Comparison of ENCODE assay signal across 10 cellular contexts in genomic region chr3:44974406-44974805, GRCh38. TPM values are rescaled to one million over a fixed set of nuclear protein-coding genes. Genes with fewer than 3 reads are reported as not detected.
DNase-seq lines count a peak whose midpoint lies in the region; ATAC-seq, FAIRE-seq and TF ChIP-seq lines count a peak whose summit lies in the region.
"Had no signal": no experiment of that assay in that cellular context is flagged by ENCODE, and none has a peak within 500 bp of the region (broad histone marks: within the 10 kb centered on the region; RNA-seq: fewer than 3 reads in every experiment).

No MANE protein-coding gene starts in this region.

- H3K9me3 Mint-ChIP-seq in brain: no peaks in the 10 kb centered on the region

- no peak for DNase-seq in A673 (ENCODE audit: low spot score)
- peak; percentile 49 for DNase-seq in HT-29 (ENCODE audit: low spot score)
- no peak for DNase-seq in mesenchymal stem cell
- no peak for DNase-seq in SK-N-DZ (ENCODE audit: low spot score)
- no peak for DNase-seq in H54 (ENCODE audit: insufficient read length, low spot score)
- no peak for DNase-seq in ureter (ENCODE audit: low spot score)
- no peak for DNase-seq in sciatic nerve (ENCODE audit: low spot score)
- DNase-seq: H7, NCI-H1930 had no signal

- no peak overlapping the region for H2BK12ac ChIP-seq in mesenchymal stem cell (ENCODE audit: low read length in 2 of 2)

- H2AK5ac ChIP-seq in mesenchymal stem cell (ENCODE audit: low read length, severe bottlenecking): no peak overlapping the region

- H3K18ac ChIP-seq in mesenchymal stem cell (ENCODE audit: low read depth in 1 of 2, low read length in 2 of 2): no peak overlapping the region

- no peak for ATAC-seq in sciatic nerve

- no peak overlapping the region for H2BK15ac ChIP-seq in mesenchymal stem cell (ENCODE audit: low read depth, poor library complexity, severe bottlenecking)

- H3K4me2 ChIP-seq in mesenchymal stem cell (ENCODE audit: low read length, poor library complexity, severe bottlenecking): peak overlapping the region; percentile 93

- H3K4me1 Mint-ChIP-seq in brain: peaks cover 46% of the 10 kb centered on the region

- H3K36me3 ChIP-seq in A673 (ENCODE audit: insufficient read depth, low read length, poor library complexity, severe bottlenecking): peaks cover 3% of the 10 kb centered on the region
- peaks cover 5 to 7% of the 10 kb centered on the region in 2 experiments for H3K36me3 ChIP-seq in mesenchymal stem cell (ENCODE audit: control insufficient read depth in 1 of 2, insufficient read depth in 2 of 2, low read depth in 1 of 2, low read length in 2 of 2)

- H3K27ac ChIP-seq in A673 (ENCODE audit: low read depth, low read length, poor library complexity, severe bottlenecking) (peak overlapping the region; percentile 95), mesenchymal stem cell (ENCODE audit: low read length, poor library complexity, severe bottlenecking) (no peak overlapping the region)

- peak overlapping the region; percentile 95 to 99 (median 98) for H3K4me3 Mint-ChIP-seq in brain

- H2BK120ac ChIP-seq in mesenchymal stem cell (ENCODE audit: low read depth, low read length): no peak overlapping the region

- WGBS in mesenchymal stem cell: 90% methylated on average over 4 of the region's 4 CpGs

- no peak overlapping the region for H2BK5ac ChIP-seq in mesenchymal stem cell (ENCODE audit: low read depth, low read length, poor library complexity, severe bottlenecking)

- no peak for FAIRE-seq in H54 (lab: Jason Lieb, UNC)

- H4K91ac ChIP-seq in mesenchymal stem cell (ENCODE audit: low read length): no peak overlapping the region

- H3K23ac ChIP-seq in mesenchymal stem cell (ENCODE audit: low read length in 2 of 2): no peak overlapping the region

- H3K27me3 ChIP-seq in A673 (replicated peaks; ENCODE audit: insufficient read depth, low read depth, low read length, poor library complexity): no peaks in the 10 kb centered on the region
- H3K27me3 ChIP-seq in mesenchymal stem cell (ENCODE audit: control insufficient read depth in 1 of 2, insufficient read depth in 1 of 2, low read length in 2 of 2): no peaks in the 10 kb centered on the region

- H3K4ac ChIP-seq in mesenchymal stem cell (ENCODE audit: low read depth in 1 of 2, low read length in 2 of 2): no peak overlapping the region

- no peak for TF ChIP-seq CTCF in A673 (conservative IDR thresholded peaks at IDR 0.05; ENCODE audit: low read depth, low read length)
- no peak for TF ChIP-seq CTCF in brain (conservative IDR thresholded peaks at IDR 0.05)

- H3K4me1 ChIP-seq in A673 (ENCODE audit: insufficient read depth, low read length, poor library complexity, severe bottlenecking) (peaks cover 20% of the 10 kb centered on the region), mesenchymal stem cell (ENCODE audit: control insufficient read depth, insufficient read depth, low read depth, low read length) (peaks cover 6% of the 10 kb centered on the region)

- peaks cover 34% of the 10 kb centered on the region for H3K79me1 ChIP-seq in mesenchymal stem cell (replicated peaks; ENCODE audit: low read length, poor library complexity, severe bottlenecking)

- H4K8ac ChIP-seq in mesenchymal stem cell (ENCODE audit: low read length): no peak overlapping the region

- POLR2A ChIA-PET in A673 (lab: Charles Lee; ENCODE audit: low non-redundant PET): no interaction called here

- CTCF ChIA-PET in A673 (lab: Charles Lee): no interaction called here

- no TSS peak for BruUV-seq in A673 (replicated peaks; lab: Mats Ljungman, UMichigan)

- H3K27me3 Mint-ChIP-seq in brain: peaks cover 13% of the 10 kb centered on the region

- H3K4me3 ChIP-seq in A673 (ENCODE audit: low read depth, low read length, poor library complexity, severe bottlenecking) (peak overlapping the region; percentile 90), mesenchymal stem cell (ENCODE audit: insufficient read depth in 1 of 2, low read depth in 1 of 2, low read length in 2 of 2) (peak overlapping the region in 1 of 2 experiments; percentile 100)

- H3K9me3 ChIP-seq in A673 (ENCODE audit: low read depth, low read length, poor library complexity, severe bottlenecking): no peaks in the 10 kb centered on the region
- H3K9me3 ChIP-seq in mesenchymal stem cell (ENCODE audit: control insufficient read depth, low read length): no peaks in the 10 kb centered on the region

- intact Hi-C loops in A673 (cut with micrococcal nuclease; ENCODE audit: unreplicated experiment) (no loop called here), sciatic nerve (cut with DNase I) (no loop called here)

- no peak overlapping the region for H3K14ac ChIP-seq in mesenchymal stem cell (ENCODE audit: low read length in 2 of 2)

- peak overlapping the region; percentile 99 for H3K9ac ChIP-seq in mesenchymal stem cell (ENCODE audit: low read length)

- H2AFZ ChIP-seq in mesenchymal stem cell (ENCODE audit: low read depth, low read length): no peak overlapping the region

- no peak for TF ChIP-seq POLR2A in H54 (IDR thresholded peaks at IDR 0.05; ENCODE audit: low read depth, low read length)

- no peaks in the 10 kb centered on the region for H3K36me3 Mint-ChIP-seq in brain

- peak overlapping the region in 2 of 5 experiments; percentile 9 to 86 for H3K27ac Mint-ChIP-seq in brain

RNA-seq across cellular contexts. Expression of gene ZDHHC3, which starts 1.6 kb away (rescaled TPM):
- total RNA-seq in A673 (2021) (94.7 and 95.2 TPM in 2 replicates), ureter (151 TPM), sciatic nerve (85.1 TPM)
- 136 and 145 TPM in 2 replicates for total RNA-seq in HT-29 (2014; rRNA removed; shearing (Covaris generic))
- polyA plus RNA-seq in brain (ENCODE audit: insufficient read depth, low read depth, low replicate concordance): 56.0 TPM
- 38.5 TPM for polyA plus RNA-seq in mesenchymal stem cell (2013, experiment 1 of 2)
- polyA plus RNA-seq in mesenchymal stem cell (2013, experiment 2 of 2): 39.8 TPM
- 24.1 and 26.5 TPM in 2 replicates for polyA plus RNA-seq in SK-N-DZ (2014; cell fraction: cytosol; rRNA removed)
- polyA plus RNA-seq in SK-N-DZ (2014; cell fraction: nucleus; rRNA removed): 26.0 and 47.5 TPM in 2 replicates

RNA-seq across cellular contexts. Expression of gene EXOSC7, which starts 1.6 kb away (rescaled TPM):
- total RNA-seq in A673 (2021) (47.4 and 57.3 TPM in 2 replicates), ureter (62.1 TPM), sciatic nerve (36.9 TPM)
- 35.2 and 45.8 TPM in 2 replicates for total RNA-seq in HT-29 (2014; rRNA removed; shearing (Covaris generic))
- polyA plus RNA-seq in brain (ENCODE audit: insufficient read depth, low read depth, low replicate concordance): 24.7 TPM
- 26.9 TPM for polyA plus RNA-seq in mesenchymal stem cell (2013, experiment 1 of 2)
- polyA plus RNA-seq in mesenchymal stem cell (2013, experiment 2 of 2): 28.5 TPM
- polyA plus RNA-seq in SK-N-DZ (2014; cell fraction: cytosol; rRNA removed): 70.5 and 77.0 TPM in 2 replicates
- polyA plus RNA-seq in SK-N-DZ (2014; cell fraction: nucleus; rRNA removed): 49.7 and 65.4 TPM in 2 replicates

RNA-seq across cellular contexts. Expression of gene CLEC3B, which starts 51.7 kb away (rescaled TPM):
- total RNA-seq in A673 (2021): 0.81 and 1.0 TPM in 2 replicates
- not detected in 2 replicates for total RNA-seq in HT-29 (2014; rRNA removed; shearing (Covaris generic))
- polyA plus RNA-seq in brain (ENCODE audit: insufficient read depth, low read depth, low replicate concordance): 37.4 TPM
- 0.51 TPM for polyA plus RNA-seq in mesenchymal stem cell (2013, experiment 1 of 2)
- polyA plus RNA-seq in mesenchymal stem cell (2013, experiment 2 of 2): 0.70 TPM
- not detected in 2 replicates for polyA plus RNA-seq in SK-N-DZ (2014; cell fraction: cytosol; rRNA removed)
- not detected in 2 replicates for polyA plus RNA-seq in SK-N-DZ (2014; cell fraction: nucleus; rRNA removed)
- 58.9 TPM for total RNA-seq in ureter
- 105 TPM for total RNA-seq in sciatic nerve
- total RNA-seq: H7 had no signal

Comparison
In these comparisons a context has a peak if more than half of its experiments do, and no peak if none do; other contexts are left out.
1. RNA of gene CLEC3B, which starts 51.7 kb away (total RNA-seq): 105 TPM in sciatic nerve (single experiment) and 58.9 TPM in ureter (single experiment); 0.81 to 1.0 TPM in A673 and not detected in HT-29; every median in the first group is over 10 times any median in the second.